In the genomic region with DNA sequence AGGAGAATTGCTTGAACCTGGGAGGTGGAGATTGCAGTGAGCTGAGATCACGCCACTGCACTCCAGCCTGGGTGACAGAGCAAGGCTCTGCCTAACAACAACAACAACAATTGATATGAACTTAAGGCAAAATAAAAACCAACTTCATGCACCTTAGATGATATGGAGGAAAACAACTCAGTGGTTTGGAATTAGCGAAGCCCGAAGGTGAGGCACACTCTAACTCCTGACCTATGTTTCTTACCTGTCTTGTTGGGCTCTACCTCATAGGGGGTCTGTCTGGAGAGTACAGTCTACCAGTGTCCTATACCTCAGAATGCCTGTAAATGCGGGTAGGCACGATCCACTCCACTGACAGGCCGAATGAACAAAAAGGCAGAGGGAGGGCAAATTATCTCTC, we compare ENCODE assay signal across 26 cellular contexts. TPM values are rescaled to one million over a fixed set of nuclear protein-coding genes. Genes with fewer than 3 reads are reported as not detected.
"Had no signal": no experiment of that assay in that cellular context is flagged by ENCODE, and none has a peak within 500 bp of the region (broad histone marks: within the 10 kb centered on the region; RNA-seq: fewer than 3 reads in every experiment).

No MANE protein-coding gene starts in this region.

- H3K27me3 ChIP-seq: ascending aorta, brain microvascular endothelial cell, heart right ventricle, sigmoid colon, upper lobe of right lung had no signal

- H3K36me3 ChIP-seq: ascending aorta, brain microvascular endothelial cell, esophagus muscularis mucosa, heart right ventricle, sigmoid colon, upper lobe of right lung had no signal

- H3K9me3 ChIP-seq: ascending aorta, esophagus muscularis mucosa, heart right ventricle, psoas muscle, sigmoid colon, upper lobe of right lung had no signal

- H3K4me3 ChIP-seq: ascending aorta, esophagus muscularis mucosa, heart right ventricle, psoas muscle, sigmoid colon, upper lobe of right lung had no signal

- H3K27ac ChIP-seq: ascending aorta, brain microvascular endothelial cell, esophagus muscularis mucosa, foreskin keratinocyte, heart right ventricle, psoas muscle, sigmoid colon, upper lobe of right lung had no signal

- H3K4me1 ChIP-seq: ascending aorta, esophagus muscularis mucosa, foreskin keratinocyte, psoas muscle, sigmoid colon, upper lobe of right lung had no signal

- ATAC-seq: heart right ventricle, psoas muscle, T-helper 17 cell had no signal

- FAIRE-seq: small intestine had no signal

- DNase-seq: activated CD4-positive, alpha-beta memory T cell treated with anti-CD3 and anti-CD28 coated beads for 36 hours; activated CD4-positive, alpha-beta T cell treated with anti-CD3 and anti-CD28 coated beads, Interleukin-2, amount 10 ng/mL, durations not matched to agents 24 days and 14 days; activated CD4-positive, CD25-positive, alpha-beta regulatory T cell treated with anti-CD3 and anti-CD28 coated beads, Interleukin-2, amount 50 U/mL, for 72 hours; activated CD8-positive, alpha-beta memory T cell treated with anti-CD3 and anti-CD28 coated beads, Interleukin-2, amount 50 U/mL, for 4 hours; activated effector memory CD4-positive, alpha-beta T cell treated with anti-CD3 and anti-CD28 coated beads, Interleukin-2, amount 50 U/mL, for 16 hours; activated naive CD4-positive, alpha-beta T cell treated with anti-CD3 and anti-CD28 coated beads for 36 hours; activated naive CD8-positive, alpha-beta T cell treated with anti-CD3 and anti-CD28 coated beads, Interleukin-2, amount 10 ng/mL, durations not matched to agents 7 days and 5 days; activated T-cell treated with anti-CD3 and anti-CD28 coated beads, Interleukin-2, amount 50 U/mL, for 1 hour; brain microvascular endothelial cell; caudate nucleus; cortex of kidney; heart right ventricle; mammary epithelial cell; psoas muscle; sigmoid colon; stimulated activated CD4-positive, alpha-beta T cell treated with anti-CD3 and anti-CD28 coated beads, Interleukin-4, amount 100 ng/mL, for 24 hours; substantia nigra; T-helper 17 cell; T1000; upper lobe of right lung had no signal

RNA-seq across cellular contexts. Expression of a gene that starts 24.3 kb away (rescaled TPM):
- total RNA-seq: activated CD4-positive, alpha-beta memory T cell treated with anti-CD3 and anti-CD28 coated beads for 36 hours; activated CD4-positive, alpha-beta T cell treated with anti-CD3 and anti-CD28 coated beads, Interleukin-2, amount 10 ng/mL, durations not matched to agents 24 days and 14 days; activated CD8-positive, alpha-beta memory T cell treated with anti-CD3 and anti-CD28 coated beads for 36 hours; activated naive CD4-positive, alpha-beta T cell treated with anti-CD3 and anti-CD28 coated beads for 36 hours; activated naive CD8-positive, alpha-beta T cell treated with anti-CD3 and anti-CD28 coated beads, Interleukin-2, amount 10 ng/mL, durations not matched to agents 7 days and 5 days; activated T-helper 1 cell treated with anti-CD3 and anti-CD28 coated beads, Interleukin-12 subunit alpha, Interleukin-12 subunit beta, Interleukin-2, Interleukin-4 antibody, amounts not matched to agents 30 ng/mL and 10 ng/mL and 1 ng/mL, durations not matched to agents 14 hours and 24 hours and 36 hours; T-helper 17 cell had no signal
